In the genomic region with DNA sequence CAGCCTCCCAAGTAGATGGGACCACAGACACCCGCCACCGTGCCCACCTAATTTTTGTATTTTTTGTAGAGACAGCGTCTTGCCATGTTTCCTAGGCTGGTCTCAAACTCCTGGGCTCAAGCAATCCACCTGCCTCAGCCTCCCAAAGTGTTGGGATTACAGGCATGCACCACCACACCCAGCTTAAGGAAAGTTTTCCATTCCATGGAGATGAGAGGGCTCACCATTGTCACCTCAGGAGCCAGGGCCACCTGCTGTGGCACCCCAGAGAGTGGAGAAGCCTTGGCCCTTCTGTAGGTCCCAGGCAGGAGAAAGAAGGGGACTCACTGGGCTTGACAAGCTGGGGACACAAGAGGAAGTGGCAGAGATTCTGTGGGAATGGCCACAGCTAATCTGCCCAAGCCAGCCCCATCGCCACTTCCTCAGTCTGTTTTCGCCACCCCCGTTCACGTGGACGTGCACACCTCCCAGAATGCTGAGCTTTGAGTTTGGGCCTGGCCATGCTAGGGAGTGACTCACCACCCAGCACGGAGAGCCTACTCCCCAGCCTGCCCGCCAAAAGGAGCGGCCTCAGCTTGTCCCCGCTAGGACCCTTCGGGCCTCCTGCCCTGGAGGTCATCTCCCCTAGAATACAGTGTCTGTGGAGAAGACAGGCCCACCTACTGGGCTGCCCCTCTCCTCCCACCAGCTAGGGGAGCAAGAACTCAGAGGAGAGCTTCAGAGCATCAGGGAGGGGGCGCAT, we compare ENCODE assay signal across 8 cellular contexts. TPM values are rescaled to one million over a fixed set of nuclear protein-coding genes. Genes with fewer than 3 reads are reported as not detected.
A peak's percentile ranks its signal among the peaks of the same experiment; 100 is the strongest.
DNase-seq lines count a peak whose midpoint lies in the region; ATAC-seq, FAIRE-seq and TF ChIP-seq lines count a peak whose summit lies in the region.

No MANE protein-coding gene starts in this region.

- H3K4me1 ChIP-seq in left ventricle myocardium inferior: peaks cover 98% of the 10 kb centered on the region

- H3K4me3 ChIP-seq in left ventricle myocardium inferior (no peak overlapping the region), skin epidermis (no peak overlapping the region)

- ATAC-seq in HG03354 (IDR thresholded peaks at IDR 0.05; ENCODE audit: poor library complexity, severe bottlenecking, unreplicated experiment) (no peak), GM21423 (IDR thresholded peaks at IDR 0.05; ENCODE audit: unreplicated experiment) (no peak)

- H3K27ac ChIP-seq in VCaP (peak overlapping the region; percentile 100), left ventricle myocardium inferior (replicated peaks) (peak overlapping the region; percentile 93), skin epidermis (peak overlapping the region in 20 of 21 experiments; percentile 50 to 98 (median 84))

- no peaks in the 10 kb centered on the region for H3K36me3 ChIP-seq in left ventricle myocardium inferior

- TF ChIP-seq POLR2A in GM12891 (IDR thresholded peaks at IDR 0.05; ENCODE audit: low read depth, low read length): no peak

- FAIRE-seq in GM12891 (lab: Jason Lieb, UNC): no peak

- no peaks in the 10 kb centered on the region for H3K9me3 ChIP-seq in left ventricle myocardium inferior (replicated peaks)

- intact Hi-C loops in left ventricle myocardium inferior (cut with micrococcal nuclease): no loop called here

- DNase-seq in HT1080 (ENCODE audit: low read depth) (peak; percentile 67), left ventricle myocardium inferior (peak; percentile 66), GM12891 (ENCODE audit: insufficient read length, low spot score) (no peak), hepatic stellate cell (ENCODE audit: low spot score) (no peak)

- no peaks in the 10 kb centered on the region for H3K27me3 ChIP-seq in left ventricle myocardium inferior (ENCODE audit: low read depth)

- TF ChIP-seq CTCF in VCaP (conservative IDR thresholded peaks at IDR 0.05) (no peak), left ventricle myocardium inferior (IDR thresholded peaks at IDR 0.05; ENCODE audit: borderline replicate concordance) (no peak)

TF ChIP-seq in GM12891, 5 proteins besides CTCF, POLR2A, EP300 and RAD21:
- TF ChIP-seq POLR2AphosphoS5 (IDR thresholded peaks at IDR 0.05; ENCODE audit: low read depth, low read length) (no peak), TAF1 (IDR thresholded peaks at IDR 0.05; ENCODE audit: low read depth, low read length) (no peak), SPI1 (IDR thresholded peaks at IDR 0.05; ENCODE audit: low read depth, low read length) (no peak), PAX5 (IDR thresholded peaks at IDR 0.05; ENCODE audit: insufficient read depth, low read length, severe bottlenecking) (no peak), POU2F2 (IDR thresholded peaks at IDR 0.05; ENCODE audit: low read depth, low read length) (no peak)

RNA-seq across cellular contexts. Expression of gene SLC35F6, which starts 4.8 kb away (rescaled TPM):
- 19.3 and 24.7 TPM in 2 replicates for total RNA-seq in HT1080 (2014; rRNA removed; shearing (Covaris generic))
- polyA plus RNA-seq in HT1080 (2015; cell fraction: cytosol; rRNA removed): 23.2 and 23.9 TPM in 2 replicates
- 15.6 and 18.1 TPM in 2 replicates for polyA plus RNA-seq in HT1080 (2015; cell fraction: nucleus; rRNA removed)
- 19.6 TPM for total RNA-seq in left ventricle myocardium inferior
- polyA plus RNA-seq in GM12891 (2012; ENCODE audit: low read depth, missing spikeins): 1.6 TPM

RNA-seq across cellular contexts. Expression of gene CENPA, which starts 16.9 kb away (rescaled TPM):
- total RNA-seq in HT1080 (2014; rRNA removed; shearing (Covaris generic)): 29.3 and 42.8 TPM in 2 replicates
- 33.3 and 37.8 TPM in 2 replicates for polyA plus RNA-seq in HT1080 (2015; cell fraction: cytosol; rRNA removed)
- polyA plus RNA-seq in HT1080 (2015; cell fraction: nucleus; rRNA removed): 19.5 and 23.0 TPM in 2 replicates
- total RNA-seq in left ventricle myocardium inferior: 2.5 TPM
- polyA plus RNA-seq in GM12891 (2012; ENCODE audit: low read depth, missing spikeins): 13.3 TPM

Comparison
In these comparisons a context has a peak if more than half of its experiments do, and no peak if none do; other contexts are left out.
1. DNase-seq: peak in HT1080 (single experiment) and left ventricle myocardium inferior (single experiment); none in GM12891 (single experiment) and hepatic stellate cell (single experiment).
2. Peak in every context shown above with its lines, with median percentiles within 50 percentile points of each other: H3K27ac ChIP-seq.